23 cellular contexts compared by ENCODE assay signal in the genomic region with DNA sequence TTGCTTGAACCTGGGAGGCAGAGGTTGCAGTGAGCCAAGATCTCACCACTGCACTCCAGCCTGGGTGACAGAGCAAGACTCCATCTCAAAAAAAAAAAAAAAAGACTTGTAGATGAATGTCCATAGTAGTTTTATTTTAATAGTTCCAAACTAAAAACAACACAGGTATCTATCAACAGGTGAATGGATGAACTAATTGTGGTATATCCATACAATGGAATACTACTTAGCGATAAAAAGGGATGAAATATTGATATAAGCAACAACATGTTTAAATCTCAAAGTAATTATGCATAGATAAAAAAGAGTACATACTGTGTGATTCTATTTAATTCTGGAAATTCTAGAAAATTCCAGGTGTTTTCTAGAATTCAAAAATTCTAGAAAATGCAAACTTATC. TPM values are rescaled to one million over a fixed set of nuclear protein-coding genes. Genes with fewer than 3 reads are reported as not detected.
A peak's percentile ranks its signal among the peaks of the same experiment; 100 is the strongest.
DNase-seq lines count a peak whose midpoint lies in the region; ATAC-seq, FAIRE-seq and TF ChIP-seq lines count a peak whose summit lies in the region.
"Had no signal": no experiment of that assay in that cellular context is flagged by ENCODE, and none has a peak within 500 bp of the region (broad histone marks: within the 10 kb centered on the region; RNA-seq: fewer than 3 reads in every experiment).

No MANE protein-coding gene starts in this region.

- H3K79me2 ChIP-seq in K562 (ENCODE audit: control insufficient read depth, insufficient read depth, low read length), result no peaks in the 10 kb centered on the region
- H3K79me2 ChIP-seq in hepatocyte, result no peaks in the 10 kb centered on the region

- no peak overlapping the region for H3K4me2 ChIP-seq in K562 (ENCODE audit: insufficient read depth, low read length)
- H3K4me2 ChIP-seq in hepatocyte, result no peak overlapping the region
- H3K4me2 ChIP-seq: BLaER1 had no signal

- H3K9me3 Mint-ChIP-seq in endodermal cell, result peaks cover 23% of the 10 kb centered on the region

- TF ChIP-seq RAD21 in K562 (CRISPR knock-in tag; conservative IDR thresholded peaks at IDR 0.05 in 1 of 2, IDR thresholded peaks at IDR 0.05 in 1 of 2), result no peak

- no peak for ATAC-seq in K562
- ATAC-seq: GM12878 had no signal

- H3K9me2 ChIP-seq in hepatocyte (replicated peaks; ENCODE audit: insufficient read depth), result no peaks in the 10 kb centered on the region

- H3K36me3 ChIP-seq in HEK293 (ENCODE audit: control insufficient read depth in 2 of 2, insufficient read depth in 1 of 2, low read length in 2 of 2) (peaks cover 0 to 3% of the 10 kb centered on the region in 2 experiments; a peak in 1 of 3 replicates), K562 (ENCODE audit: control insufficient read depth, insufficient read depth, low read length) (no peaks in the 10 kb centered on the region), endodermal cell (ENCODE audit: control insufficient read depth, insufficient read depth, low read length) (no peaks in the 10 kb centered on the region), hepatocyte (replicated peaks; ENCODE audit: insufficient read depth, low read depth) (no peaks in the 10 kb centered on the region)
- H3K36me3 ChIP-seq: BE2C had no signal

- H3K27ac Mint-ChIP-seq in endodermal cell, result no peak overlapping the region
- H3K27ac Mint-ChIP-seq: CD14-positive monocyte; CD4-positive, CD25-positive, alpha-beta regulatory T cell; CD8-positive, alpha-beta memory T cell had no signal

- H2AFZ ChIP-seq in K562 (ENCODE audit: low read depth, low read length) (no peak overlapping the region), hepatocyte (no peak overlapping the region)

- intact Hi-C loops in K562 (cut with micrococcal nuclease), result no loop called here

- POLR2A ChIA-PET in HEK293 (lab: Yijun Ruan, JAX), result no interaction called here
- POLR2A ChIA-PET in K562 (lab: Yijun Ruan, JAX), result no interaction called here

- 54% methylated on average over 1 of the region's 1 CpG for WGBS in K562 (ENCODE audit: insufficient coverage, low coverage, missing lambda C conversion rate)
- no CpG with 5 or more reads among the region's 1 CpG for WGBS in endodermal cell (ENCODE audit: insufficient coverage in 1 of 2, insufficient read length in 1 of 2), 2 experiments
- 95% methylated on average over 1 of the region's 1 CpG for WGBS in hepatocyte (ENCODE audit: low lambda C conversion rate, missing lambda C conversion rate)

- H3K27me3 ChIP-seq in K562 (ENCODE audit: control insufficient read depth in 2 of 2, insufficient read depth in 2 of 2, low read length in 2 of 2), result no peaks in the 10 kb centered on the region
- no peaks in the 10 kb centered on the region for H3K27me3 ChIP-seq in endodermal cell (ENCODE audit: control insufficient read depth, insufficient read depth, low read length, poor library complexity, severe bottlenecking)
- H3K27me3 ChIP-seq in hepatocyte, result no peaks in the 10 kb centered on the region
- H3K27me3 ChIP-seq: BE2C, BLaER1 had no signal

- in situ Hi-C loops in K562 (cut with MboI), result no loop called here

- H4K20me1 ChIP-seq in K562 (replicated peaks; ENCODE audit: control insufficient read depth, insufficient read depth, low read length) (no peaks in the 10 kb centered on the region), hepatocyte (ENCODE audit: insufficient read depth, poor library complexity, severe bottlenecking) (no peaks in the 10 kb centered on the region)
- H4K20me1 ChIP-seq: BLaER1 had no signal

- TF ChIP-seq CTCF in HEK293 (tag by site-specific recombination; IDR thresholded peaks at IDR 0.05) (no peak), K562 (IDR thresholded peaks at IDR 0.05 in 2 of 3, conservative IDR thresholded peaks at IDR 0.05 in 1 of 3; ENCODE audit: insufficient read depth in 2 of 3, low read depth in 1 of 3, low read length in 3 of 3) (no peak), endodermal cell (conservative IDR thresholded peaks at IDR 0.05) (no peak), hepatocyte (IDR thresholded peaks at IDR 0.05; ENCODE audit: poor library complexity) (no peak)

- H3K4me3 Mint-ChIP-seq in endodermal cell, result no peak overlapping the region
- H3K4me3 Mint-ChIP-seq: CD14-positive monocyte; CD4-positive, alpha-beta memory T cell; CD4-positive, CD25-positive, alpha-beta regulatory T cell; CD8-positive, alpha-beta memory T cell had no signal

- H3K36me3 Mint-ChIP-seq in endodermal cell (ENCODE audit: low read depth), result no peaks in the 10 kb centered on the region
- H3K36me3 Mint-ChIP-seq: CD14-positive monocyte had no signal

- no TSS peak for BruUV-seq in K562 (replicated peaks; lab: Mats Ljungman, UMichigan)

- H3K9me3 ChIP-seq in HEK293 (ENCODE audit: control insufficient read depth, insufficient read depth, low read depth, low read length) (no peaks in the 10 kb centered on the region), K562 (replicated peaks; ENCODE audit: control insufficient read depth, insufficient read depth, low read depth, low read length) (no peaks in the 10 kb centered on the region), endodermal cell (ENCODE audit: control insufficient read depth, low read length) (peaks cover 19% of the 10 kb centered on the region), hepatocyte (ENCODE audit: low read depth) (no peaks in the 10 kb centered on the region)
- H3K9me3 ChIP-seq: BE2C had no signal

- no peak overlapping the region for H3K27ac ChIP-seq in HEK293 (ENCODE audit: extremely low read depth, low read depth, low read length)
- no peak overlapping the region for H3K27ac ChIP-seq in K562 (ENCODE audit: extremely low read depth, low read depth, low read length)
- H3K27ac ChIP-seq in endodermal cell (ENCODE audit: low read depth, low read length), result no peak overlapping the region
- no peak overlapping the region for H3K27ac ChIP-seq in hepatocyte
- H3K27ac ChIP-seq: BLaER1 had no signal

- H3K9me1 ChIP-seq in K562 (ENCODE audit: control insufficient read depth, insufficient read depth, low read length), result no peaks in the 10 kb centered on the region

- no peak overlapping the region for H3K4me3 ChIP-seq in HEK293 (ENCODE audit: low read depth, low read length)
- H3K4me3 ChIP-seq in K562, result no peak overlapping the region
- peak overlapping the region; percentile 2 for H3K4me3 ChIP-seq in endodermal cell (ENCODE audit: low read length)
- no peak overlapping the region for H3K4me3 ChIP-seq in hepatocyte
- H3K4me3 ChIP-seq: BLaER1, GM12878 had no signal

- TF ChIP-seq EP300 in K562 (IDR thresholded peaks at IDR 0.05; ENCODE audit: low read length), result no peak

- TF ChIP-seq POLR2A in K562 (conservative IDR thresholded peaks at IDR 0.05), result no peak

- H3K9ac ChIP-seq in K562 (ENCODE audit: insufficient read depth in 1 of 2, low read depth in 2 of 2, low read length in 2 of 2), result no peak overlapping the region
- H3K9ac ChIP-seq in endodermal cell (ENCODE audit: extremely low read depth, low read length, poor library complexity, severe bottlenecking), result no peak overlapping the region
- H3K9ac ChIP-seq: BLaER1 had no signal

- H3K4me1 ChIP-seq in HEK293 (ENCODE audit: control insufficient read depth, insufficient read depth, low read length), result no peaks in the 10 kb centered on the region
- no peaks in the 10 kb centered on the region for H3K4me1 ChIP-seq in K562 (replicated peaks in 1 of 2; ENCODE audit: control insufficient read depth in 2 of 2, insufficient read depth in 2 of 2, low read length in 2 of 2)
- H3K4me1 ChIP-seq in endodermal cell (ENCODE audit: control insufficient read depth, insufficient read depth, low read length), result no peaks in the 10 kb centered on the region
- H3K4me1 ChIP-seq in hepatocyte (ENCODE audit: insufficient read depth), result no peaks in the 10 kb centered on the region
- H3K4me1 ChIP-seq: BE2C, BLaER1 had no signal

- no peaks in the 10 kb centered on the region for H3K4me1 Mint-ChIP-seq in endodermal cell
- H3K4me1 Mint-ChIP-seq: CD4-positive, alpha-beta memory T cell; CD4-positive, CD25-positive, alpha-beta regulatory T cell; CD8-positive, alpha-beta memory T cell had no signal

- CTCF ChIA-PET in HEK293 (lab: Yijun Ruan, JAX), result no interaction called here
- CTCF ChIA-PET in K562 (lab: Yijun Ruan, JAX; ENCODE audit: low intra/inter-chr PET ratio), result no interaction called here

- FAIRE-seq in K562 (lab: Jason Lieb, UNC), result no peak
- FAIRE-seq: A204.1, G401.6, GM12878, GM12892, GM18507 had no signal

- DNase-seq in K562 (ENCODE audit: extremely low read depth in 1 of 4, low spot score in 3 of 4), result no peak
- no peak for DNase-seq in endodermal cell
- no peak for DNase-seq in stimulated activated CD4-positive, alpha-beta T cell treated with anti-CD3 and anti-CD28 coated beads, Interleukin-4, amount 100 ng/mL, for 1 hour
- no peak for DNase-seq in hepatocyte (ENCODE audit: low spot score)
- no peak for DNase-seq in GDM1 (lab: John Stamatoyannopoulos, UW)
- DNase-seq: 8988T; ACHN; BE2C; C1 segment of cervical spinal cord; CD4-positive, alpha-beta memory T cell; CD4-positive, CD25-positive, alpha-beta regulatory T cell; CD8-positive, alpha-beta memory T cell; COR-L47; DMS 273 treated with DMSO at 0.1 percent for 48 hours; DMS79 treated with DMSO at 0.1 percent for 48 hours had no signal

- H3K27me3 Mint-ChIP-seq in endodermal cell (ENCODE audit: insufficient read depth), result peaks cover 4% of the 10 kb centered on the region
- H3K27me3 Mint-ChIP-seq: CD8-positive, alpha-beta memory T cell had no signal

RNA-seq across cellular contexts. Expression of a gene that starts 37.5 kb away (rescaled TPM):
- total RNA-seq in K562 (2011; cell fraction: chromatin; rRNA removed; ENCODE audit: low replicate concordance), result 66.6 and 71.5 TPM in 2 replicates
- 56.3 and 60.4 TPM in 2 replicates for total RNA-seq in K562 (2011; cell fraction: nucleolus; rRNA removed)
- 80.6 and 100 TPM in 2 replicates for total RNA-seq in K562 (2011; cell fraction: nucleoplasm; rRNA removed)
- total RNA-seq in K562 (2014; rRNA removed), result 120 and 170 TPM in 2 replicates
- 177 and 186 TPM in 2 replicates for total RNA-seq in K562 (2014; rRNA removed; fragmentation: Illumina TruSeq; extraction: Trizol)
- 152 and 166 TPM in 2 replicates for total RNA-seq in K562 (2015; rRNA removed; fragmentation: Illumina TruSeq; extraction: Trizol)
- total RNA-seq in K562 (2021), result 237 and 239 TPM in 2 replicates
- 159 and 168 TPM in 2 replicates for polyA plus RNA-seq in K562 (2011; rRNA removed)
- 215 and 341 TPM in 2 replicates for polyA plus RNA-seq in K562 (2011; cell fraction: cytosol; rRNA removed)
- polyA plus RNA-seq in K562 (2011; cell fraction: nucleus; rRNA removed), result 84.4 and 85.4 TPM in 2 replicates
- polyA plus RNA-seq in K562 (2012), result 168 and 187 TPM in 2 replicates
- polyA plus RNA-seq in K562 (2014; fragmentation: Illumina TruSeq; extraction: Trizol), result 120 and 141 TPM in 2 replicates
- 10 to 100 TPM; 65.0 to 99.7 TPM for polyA plus RNA-seq in K562 (2014; fragmentation: Nextera tagmentation; extraction: Ambion mirVana)
- 146 and 191 TPM in 2 replicates for polyA plus RNA-seq in K562 (2014; rRNA removed)
- polyA minus RNA-seq in K562 (2011; rRNA and poly(A)+ RNA removed), result 73.3 and 105 TPM in 2 replicates
- 54.8 and 84.6 TPM in 2 replicates for polyA minus RNA-seq in K562 (2011; cell fraction: cytosol; rRNA and poly(A)+ RNA removed)
- polyA minus RNA-seq in K562 (2011; cell fraction: nucleus; rRNA and poly(A)+ RNA removed), result 32.7 and 55.5 TPM in 2 replicates
- 100 to 1,000 TPM in 1 of 2 donors, 10 to 100 TPM in 1; 100.0 to 104 TPM for total RNA-seq in endodermal cell
- polyA plus RNA-seq in endodermal cell (2013, experiment 1 of 2), result 96.6 TPM
- polyA plus RNA-seq in endodermal cell (2013, experiment 2 of 2), result 99.0 TPM
- 57.0 and 58.7 TPM in 2 replicates for total RNA-seq in hepatocyte
- polyA plus RNA-seq in hepatocyte, result 94.8 and 105 TPM in 2 replicates

RNA-seq across cellular contexts. Expression of a gene that starts 42.9 kb away (rescaled TPM):
- 90.4 and 196 TPM in 2 replicates for total RNA-seq in K562 (2011; cell fraction: chromatin; rRNA removed; ENCODE audit: low replicate concordance)
- 60.9 and 74.1 TPM in 2 replicates for total RNA-seq in K562 (2011; cell fraction: nucleolus; rRNA removed)
- 110 and 179 TPM in 2 replicates for total RNA-seq in K562 (2011; cell fraction: nucleoplasm; rRNA removed)
- total RNA-seq in K562 (2014; rRNA removed) (118 and 132 TPM in 2 replicates), K562 (2014; rRNA removed; fragmentation: Illumina TruSeq; extraction: Trizol) (133 and 149 TPM in 2 replicates), K562 (2015; rRNA removed; fragmentation: Illumina TruSeq; extraction: Trizol) (119 and 124 TPM in 2 replicates), K562 (2021) (97.6 and 101 TPM in 2 replicates), endodermal cell (10 to 100 TPM; 33.3 to 37.1 TPM), hepatocyte (24.5 and 27.2 TPM in 2 replicates)
- polyA plus RNA-seq in K562 (2011; rRNA removed) (75.0 and 97.8 TPM in 2 replicates), K562 (2014; fragmentation: Illumina TruSeq; extraction: Trizol) (100 and 102 TPM in 2 replicates), K562 (2014; fragmentation: Nextera tagmentation; extraction: Ambion mirVana) (10 to 100 TPM; 66.7 to 80.2 TPM), K562 (2014; rRNA removed) (111 and 121 TPM in 2 replicates), hepatocyte (16.3 and 17.8 TPM in 2 replicates)
- 57.3 and 71.3 TPM in 2 replicates for polyA plus RNA-seq in K562 (2011; cell fraction: cytosol; rRNA removed)
- 62.5 and 90.3 TPM in 2 replicates for polyA plus RNA-seq in K562 (2011; cell fraction: nucleus; rRNA removed)
- 82.0 and 87.8 TPM in 2 replicates for polyA plus RNA-seq in K562 (2012)
- 117 and 124 TPM in 2 replicates for polyA minus RNA-seq in K562 (2011; rRNA and poly(A)+ RNA removed)
- polyA minus RNA-seq in K562 (2011; cell fraction: cytosol; rRNA and poly(A)+ RNA removed), result 26.0 and 39.6 TPM in 2 replicates
- 49.4 and 90.7 TPM in 2 replicates for polyA minus RNA-seq in K562 (2011; cell fraction: nucleus; rRNA and poly(A)+ RNA removed)
- 38.7 TPM for polyA plus RNA-seq in endodermal cell (2013, experiment 1 of 2)
- polyA plus RNA-seq in endodermal cell (2013, experiment 2 of 2), result 39.2 TPM
